In the genomic region with DNA sequence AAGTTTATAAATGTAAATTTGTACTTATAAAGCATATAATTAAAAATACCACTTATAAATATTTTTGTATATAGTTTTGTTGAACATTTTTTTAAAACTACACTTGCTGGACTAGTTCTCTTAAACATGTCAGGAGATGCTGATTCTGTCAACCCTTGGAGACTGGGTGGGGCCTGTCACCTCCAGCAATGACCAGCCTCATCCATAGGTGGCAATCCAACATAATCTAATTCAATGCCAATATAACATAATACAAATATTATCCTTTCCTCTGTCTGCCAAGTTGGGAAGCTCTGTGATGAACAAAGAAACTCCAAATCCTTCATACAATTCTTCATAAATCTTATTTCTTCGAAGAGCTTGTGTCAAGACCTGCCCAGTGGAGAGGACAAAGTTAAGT, we compare ENCODE assay signal across 9 cellular contexts.
A peak's percentile ranks its signal among the peaks of the same experiment; 100 is the strongest.
DNase-seq lines count a peak whose midpoint lies in the region; ATAC-seq, FAIRE-seq and TF ChIP-seq lines count a peak whose summit lies in the region.
"Had no signal": no experiment of that assay in that cellular context is flagged by ENCODE, and none has a peak within 500 bp of the region (broad histone marks: within the 10 kb centered on the region; RNA-seq: fewer than 3 reads in every experiment).

No MANE protein-coding gene starts in this region.

- no peaks in the 10 kb centered on the region for H3K9me3 ChIP-seq in astrocyte (ENCODE audit: insufficient read depth, low read depth, low read length)
- no peaks in the 10 kb centered on the region for H3K9me3 ChIP-seq in body of pancreas

- peaks cover 71% of the 10 kb centered on the region for H4K20me1 ChIP-seq in astrocyte (ENCODE audit: insufficient read depth, low read length)

- no peak overlapping the region for H3K9ac ChIP-seq in astrocyte (ENCODE audit: low read length)

- H3K4me1 Mint-ChIP-seq in astrocyte (ENCODE audit: low read depth, unreplicated experiment), result peaks cover 73% of the 10 kb centered on the region
- peaks cover 67% of the 10 kb centered on the region for H3K4me1 Mint-ChIP-seq in stimulated activated effector memory CD8-positive, alpha-beta T cell treated with anti-CD3 and anti-CD28 coated beads, Interleukin-12 subunit alpha, Interleukin-12 subunit beta, amount 100 ng/mL, for 72 hours

- no peak overlapping the region for H3K4me3 Mint-ChIP-seq in astrocyte (ENCODE audit: unreplicated experiment)
- H3K4me3 Mint-ChIP-seq in stimulated activated effector memory CD8-positive, alpha-beta T cell treated with anti-CD3 and anti-CD28 coated beads, Interleukin-12 subunit alpha, Interleukin-12 subunit beta, amount 100 ng/mL, for 72 hours, result no peak overlapping the region
- H3K4me3 Mint-ChIP-seq: natural killer cell treated with Interleukin-12 subunit alpha and Interleukin-12 subunit beta and Interleukin-15 and Interleukin-18, amount 100 ng/mL, for 72 hours had no signal

- H3K36me3 ChIP-seq in astrocyte (ENCODE audit: insufficient read depth, low read length) (no peaks in the 10 kb centered on the region), body of pancreas (replicated peaks in 1 of 2; ENCODE audit: insufficient read depth in 1 of 2, low read depth in 2 of 2) (no peaks in the 10 kb centered on the region), H7 (replicated peaks; ENCODE audit: control insufficient read depth, insufficient read depth, low read length) (no peaks in the 10 kb centered on the region; the same call in 1 of the 2 replicates)

- peak overlapping the region; percentile 49 for H3K27ac ChIP-seq in astrocyte (ENCODE audit: low read depth, low read length)
- H3K27ac ChIP-seq in body of pancreas, result no peak overlapping the region

- H3K36me3 Mint-ChIP-seq in astrocyte (ENCODE audit: low read depth, unreplicated experiment), result peaks cover 7% of the 10 kb centered on the region
- peaks cover 6% of the 10 kb centered on the region for H3K36me3 Mint-ChIP-seq in stimulated activated effector memory CD8-positive, alpha-beta T cell treated with anti-CD3 and anti-CD28 coated beads, Interleukin-12 subunit alpha, Interleukin-12 subunit beta, amount 100 ng/mL, for 72 hours

- H3K27me3 ChIP-seq in astrocyte (ENCODE audit: insufficient read depth, low read length) (no peaks in the 10 kb centered on the region), body of pancreas (no peaks in the 10 kb centered on the region), H7 (ENCODE audit: control insufficient read depth, insufficient read depth, low read length) (no peaks in the 10 kb centered on the region)

- H3K27ac Mint-ChIP-seq in astrocyte (ENCODE audit: unreplicated experiment), result no peak overlapping the region
- H3K27ac Mint-ChIP-seq in stimulated activated effector memory CD8-positive, alpha-beta T cell treated with anti-CD3 and anti-CD28 coated beads, Interleukin-12 subunit alpha, Interleukin-12 subunit beta, amount 100 ng/mL, for 72 hours, result no peak overlapping the region

- peak; percentile 66 for TF ChIP-seq CTCF in LNCaP clone FGC (IDR thresholded peaks at IDR 0.05; ENCODE audit: control insufficient read depth, extremely low read depth, insufficient read depth)
- no peak for TF ChIP-seq CTCF in astrocyte (IDR thresholded peaks at IDR 0.05; ENCODE audit: insufficient read depth, low read depth, low read length)
- peak in 1 of 7 experiments; percentile 32 for TF ChIP-seq CTCF in body of pancreas (IDR thresholded peaks at IDR 0.05)

- intact Hi-C loops in body of pancreas (cut with DNase I), result no loop called here

- FAIRE-seq in astrocyte (lab: Jason Lieb, UNC), result no peak

- peak; percentile 68 for ATAC-seq in stimulated activated effector memory CD8-positive, alpha-beta T cell treated with anti-CD3 and anti-CD28 coated beads, Interleukin-12 subunit alpha, Interleukin-12 subunit beta, amount 100 ng/mL, for 72 hours
- no peak for ATAC-seq in body of pancreas

- 71 to 83% methylated on average over 1 of the region's 1 CpG for WGBS in body of pancreas, 2 donors

- H3K4me2 ChIP-seq in astrocyte (ENCODE audit: low read length), result no peak overlapping the region

- H3K4me3 ChIP-seq in LNCaP clone FGC (ENCODE audit: low read depth, low read length) (no peak overlapping the region), astrocyte (ENCODE audit: insufficient read depth, low read depth, low read length) (no peak overlapping the region), body of pancreas (no peak overlapping the region), H7 (ENCODE audit: insufficient read depth, low read depth, low read length) (no peak overlapping the region)

- no peak for TF ChIP-seq POLR2A in body of pancreas (IDR thresholded peaks at IDR 0.05)

- H3K27me3 Mint-ChIP-seq in astrocyte (ENCODE audit: low read depth, unreplicated experiment), result no peaks in the 10 kb centered on the region
- H3K27me3 Mint-ChIP-seq: natural killer cell treated with Interleukin-12 subunit alpha and Interleukin-12 subunit beta and Interleukin-15 and Interleukin-18, amount 100 ng/mL, for 72 hours had no signal

- H3K4me1 ChIP-seq in astrocyte (ENCODE audit: insufficient read depth, low read length) (peaks cover 23% of the 10 kb centered on the region), body of pancreas (no peaks in the 10 kb centered on the region)

- DNase-seq in activated gamma-delta T cell treated with Interleukin-2 at 50 U/mL for 16 hours (peak; percentile 20), activated gamma-delta T cell (lab: John Stamatoyannopoulos, UW) (no peak), LNCaP clone FGC (ENCODE audit: low read depth) (peak; percentile 30), astrocyte (ENCODE audit: low read depth) (no peak), body of pancreas (no peak), H7 (no peak), GM03348 (ENCODE audit: low spot score) (no peak)
- DNase-seq in stimulated activated effector memory CD8-positive, alpha-beta T cell treated with anti-CD3 and anti-CD28 coated beads, Interleukin-12 subunit alpha, Interleukin-12 subunit beta, amount 100 ng/mL, for 72 hours (ENCODE audit: low spot score in 2 of 2), result no peak

- H3K79me2 ChIP-seq in astrocyte (ENCODE audit: insufficient read depth, low read length), result peaks cover 94% of the 10 kb centered on the region

- peaks cover 2% of the 10 kb centered on the region for H3K9me3 Mint-ChIP-seq in astrocyte (ENCODE audit: unreplicated experiment)
- H3K9me3 Mint-ChIP-seq in stimulated activated effector memory CD8-positive, alpha-beta T cell treated with anti-CD3 and anti-CD28 coated beads, Interleukin-12 subunit alpha, Interleukin-12 subunit beta, amount 100 ng/mL, for 72 hours, result no peaks in the 10 kb centered on the region
- H3K9me3 Mint-ChIP-seq: natural killer cell treated with Interleukin-12 subunit alpha and Interleukin-12 subunit beta and Interleukin-15 and Interleukin-18, amount 100 ng/mL, for 72 hours had no signal

- no peak overlapping the region for H2AFZ ChIP-seq in astrocyte (ENCODE audit: low read depth, low read length)

Comparison
In these comparisons a context has a peak if more than half of its experiments do, and no peak if none do; other contexts are left out.
1. DNase-seq: peak in activated gamma-delta T cell treated with Interleukin-2 at 50 U/mL for 16 hours (single experiment) and LNCaP clone FGC (single experiment); none in activated gamma-delta T cell (single experiment), astrocyte (single experiment), stimulated activated effector memory CD8-positive, alpha-beta T cell treated with anti-CD3 and anti-CD28 coated beads, Interleukin-12 subunit alpha, Interleukin-12 subunit beta, amount 100 ng/mL, for 72 hours (0 of 2), body of pancreas (0 of 4), H7 (single experiment) and GM03348 (single experiment).